ENCODE assay signal across 1 cellular context in the genomic region with DNA sequence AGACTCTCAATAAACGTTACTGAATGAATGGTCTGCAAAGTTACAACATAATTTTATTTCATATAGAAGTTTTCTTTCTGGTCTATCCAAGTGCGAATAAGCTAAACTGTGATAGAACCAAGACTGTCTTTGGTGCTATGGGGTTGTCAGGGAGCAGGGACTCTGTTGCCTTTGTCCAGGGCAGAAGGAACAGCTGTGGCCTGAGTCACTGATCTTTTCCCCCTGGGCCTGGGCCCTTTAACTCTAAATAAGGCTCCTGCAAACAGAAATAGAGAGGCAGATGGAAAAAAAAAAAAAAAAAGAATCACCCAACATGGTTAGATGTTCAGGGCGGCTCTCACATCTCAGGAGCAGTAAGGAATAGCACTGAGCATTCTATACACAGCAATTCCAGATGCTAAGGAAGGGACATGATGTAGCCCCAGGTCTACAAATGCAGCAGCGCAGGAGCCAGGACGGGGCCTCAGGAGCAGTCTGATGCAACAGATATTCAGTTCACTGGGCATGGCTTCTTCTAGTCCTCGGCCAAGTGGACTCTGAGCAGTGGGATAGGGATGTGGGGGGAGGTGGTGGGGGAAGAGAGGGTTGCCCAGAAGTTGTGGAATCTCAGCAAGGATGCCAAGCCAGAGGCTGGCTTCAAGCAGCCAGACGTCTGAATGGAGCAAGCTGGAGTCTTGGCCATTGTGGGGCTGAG.
TF ChIP-seq lines count a peak whose summit lies in the region.

No MANE protein-coding gene starts in this region.

TF ChIP-seq in HepG2, 621 proteins besides CTCF, POLR2A, EP300 and RAD21 (continued from another document):
- TF ChIP-seq MXD1 (CRISPR knock-in tag; IDR thresholded peaks at IDR 0.05) = 0 out of 2 replicates have a peak, but pooled peaks have one; percentile 52
- no peak for TF ChIP-seq ZNF431 (CRISPR knock-in tag; IDR thresholded peaks at IDR 0.05; ENCODE audit: borderline replicate concordance, low read depth)
- 0 out of 2 replicates have a peak, but pooled peaks have one; percentile 37 for TF ChIP-seq ZNF333 (CRISPR knock-in tag; IDR thresholded peaks at IDR 0.05; ENCODE audit: borderline replicate concordance)
- TF ChIP-seq, protein P1, sequence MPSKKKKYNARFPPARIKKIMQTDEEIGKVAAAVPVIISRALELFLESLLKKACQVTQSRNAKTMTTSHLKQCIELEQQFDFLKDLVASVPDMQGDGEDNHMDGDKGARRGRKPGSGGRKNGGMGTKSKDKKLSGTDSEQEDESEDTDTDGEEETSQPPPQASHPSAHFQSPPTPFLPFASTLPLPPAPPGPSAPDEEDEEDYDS (CRISPR knock-in tag; IDR thresholded peaks at IDR 0.05) = no peak
- TF ChIP-seq SAFB2 (CRISPR knock-in tag; IDR thresholded peaks at IDR 0.05; ENCODE audit: borderline replicate concordance, low read depth) = no peak
- TF ChIP-seq HDAC2 (CRISPR knock-in tag; IDR thresholded peaks at IDR 0.05) = no peak
- TF ChIP-seq KMT2A (CRISPR knock-in tag; IDR thresholded peaks at IDR 0.05) = no peak
- TF ChIP-seq ZNF160 (CRISPR knock-in tag; IDR thresholded peaks at IDR 0.05) = no peak
